18 cellular contexts compared by ENCODE assay signal in genomic region chr2:167187910-167188595, GRCh38.
DNase-seq lines count a peak whose midpoint lies in the region; ATAC-seq and TF ChIP-seq lines count a peak whose summit lies in the region.
"Had no signal": no experiment of that assay in that cellular context is flagged by ENCODE, and none has a peak within 500 bp of the region (broad histone marks: within the 10 kb centered on the region; RNA-seq: fewer than 3 reads in every experiment).

No MANE protein-coding gene starts in this region.

- no peaks in the 10 kb centered on the region for H3K36me3 Mint-ChIP-seq in chondrocyte (ENCODE audit: low read depth)
- H3K36me3 Mint-ChIP-seq: activated naive CD8-positive, alpha-beta T cell had no signal

- intact Hi-C loops in left ventricle myocardium superior (cut with micrococcal nuclease) (no loop called here), sciatic nerve (cut with DNase I) (no loop called here)

- peaks cover 63% of the 10 kb centered on the region for H3K4me1 Mint-ChIP-seq in chondrocyte (ENCODE audit: low read depth)
- H3K4me1 Mint-ChIP-seq: activated CD4-positive, alpha-beta T cell treated with anti-CD3 and anti-CD28 coated beads for 36 hours; neural crest cell had no signal

- H3K9me3 Mint-ChIP-seq in chondrocyte (ENCODE audit: low read depth), result no peaks in the 10 kb centered on the region
- H3K9me3 Mint-ChIP-seq: neural crest cell had no signal

- DNase-seq in G401 (ENCODE audit: low spot score) (peak; percentile 84), chondrocyte (ENCODE audit: low spot score) (no peak), left ventricle myocardium superior (no peak), sciatic nerve (ENCODE audit: low spot score) (no peak), activated gamma-delta T cell treated with Interleukin-2 at 50 U/mL for 16 hours (no peak), NCI-H82 (lab: John Stamatoyannopoulos, UW) (no peak)
- DNase-seq: activated CD4-positive, alpha-beta T cell treated with anti-CD3 and anti-CD28 coated beads for 36 hours; foreskin keratinocyte; GF-D8; IMR-90; mesendoderm; NCI-H1436; NCI-H526; stimulated activated CD4-positive, alpha-beta T cell treated with anti-CD3 and anti-CD28 coated beads, Interleukin-12 subunit alpha, Interleukin-12 subunit beta, amount 100 ng/mL, for 4 hours had no signal

- in situ Hi-C loops in G401 (cut with HindIII; ENCODE audit: low sequenced_read_pairs), result no loop called here

- ATAC-seq in left ventricle myocardium superior, result peak; percentile 68
- ATAC-seq in sciatic nerve, result peak; percentile 72
- ATAC-seq in GM18498 (IDR thresholded peaks at IDR 0.05; ENCODE audit: unreplicated experiment), result no peak
- ATAC-seq in HG03432 (IDR thresholded peaks at IDR 0.05; ENCODE audit: unreplicated experiment), result no peak
- ATAC-seq: activated CD4-positive, alpha-beta T cell treated with anti-CD3 and anti-CD28 coated beads for 36 hours; foreskin keratinocyte had no signal

- no peaks in the 10 kb centered on the region for H3K27me3 Mint-ChIP-seq in chondrocyte (ENCODE audit: low read depth)
- H3K27me3 Mint-ChIP-seq: activated CD4-positive, alpha-beta T cell treated with anti-CD3 and anti-CD28 coated beads for 36 hours; activated naive CD8-positive, alpha-beta T cell had no signal

- peak overlapping the region; percentile 56 for H3K27ac Mint-ChIP-seq in chondrocyte (ENCODE audit: unreplicated experiment)
- H3K27ac Mint-ChIP-seq: activated CD4-positive, alpha-beta T cell treated with anti-CD3 and anti-CD28 coated beads for 36 hours; activated naive CD8-positive, alpha-beta T cell had no signal

- H3K4me3 Mint-ChIP-seq in chondrocyte (ENCODE audit: unreplicated experiment), result no peak overlapping the region
- H3K4me3 Mint-ChIP-seq: activated CD4-positive, alpha-beta T cell treated with anti-CD3 and anti-CD28 coated beads for 36 hours; activated naive CD8-positive, alpha-beta T cell; neural crest cell had no signal

- TF ChIP-seq CTCF in chondrocyte (IDR thresholded peaks at IDR 0.05), result no peak

Comparison
In these comparisons a context has a peak if more than half of its experiments do, and no peak if none do; other contexts are left out.
1. ATAC-seq: peak in left ventricle myocardium superior (single experiment) and sciatic nerve (single experiment); none in GM18498 (single experiment) and HG03432 (single experiment).